8 cellular contexts compared by ENCODE assay signal in the genomic region with DNA sequence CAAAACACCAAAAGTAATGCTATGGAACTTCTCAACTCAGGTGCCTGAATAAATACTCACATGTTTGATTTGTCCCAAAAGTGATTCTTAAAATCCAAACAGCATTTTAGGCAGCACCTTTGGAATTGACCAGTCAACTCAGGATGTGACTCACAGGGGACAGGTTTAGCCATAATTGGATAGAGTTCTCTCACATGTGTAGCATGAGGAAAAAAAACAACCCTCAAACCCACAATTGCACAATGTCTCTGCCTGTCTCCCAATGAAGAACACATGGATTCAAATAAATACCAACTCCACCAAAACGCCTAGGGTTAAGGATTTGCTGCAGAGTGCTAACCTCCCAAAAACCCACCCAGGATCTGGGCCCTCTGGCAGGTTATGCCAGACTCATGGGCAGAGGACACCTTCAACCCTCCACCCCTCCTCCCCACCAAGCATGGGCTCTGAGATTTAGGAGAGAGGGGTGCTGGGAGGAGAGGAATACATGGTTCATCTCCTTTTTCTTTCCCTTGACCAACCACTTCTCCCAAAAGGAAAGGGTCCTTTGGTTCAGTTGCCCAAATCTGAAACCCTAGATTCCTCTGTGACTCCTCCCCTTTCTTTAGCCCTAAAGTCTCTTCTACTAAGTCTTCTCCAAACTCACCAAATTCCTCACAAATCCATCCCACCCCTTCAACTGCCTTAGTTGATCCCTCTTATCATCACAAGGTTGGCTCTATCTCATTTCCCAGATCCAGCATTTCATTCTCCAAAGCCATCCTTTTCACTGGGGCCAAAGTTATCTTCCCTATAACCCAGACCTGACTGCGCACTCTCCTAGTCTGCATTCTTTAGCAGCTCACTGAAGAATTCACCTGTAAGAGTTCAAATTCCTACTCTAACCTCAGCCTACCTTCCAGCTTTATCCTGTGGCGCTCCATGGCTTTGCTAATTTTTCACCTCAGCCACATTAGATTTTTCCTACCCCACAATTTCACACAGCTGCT. TPM values are rescaled to one million over a fixed set of nuclear protein-coding genes. Genes with fewer than 3 reads are reported as not detected.
DNase-seq lines count a peak whose midpoint lies in the region; TF ChIP-seq lines count a peak whose summit lies in the region.

No MANE protein-coding gene starts in this region.

- DNase-seq in GM03348 (ENCODE audit: low spot score) (peak; percentile 83), NB4 (ENCODE audit: low read depth) (peak; percentile 80), dermis microvascular lymphatic vessel endothelial cell (ENCODE audit: low read depth in 2 of 2) (peak; percentile 66 to 78), renal cortical epithelial cell (ENCODE audit: low read depth) (peak; percentile 94), NCI-H748 treated with DMSO at 0.1 percent for 48 hours (lab: John Stamatoyannopoulos, UW) (no peak), Ammon's horn (ENCODE audit: low spot score) (no peak), islet precursor cell (no peak), T-helper 9 cell (no peak)

- H3K4me3 ChIP-seq in NB4 (ENCODE audit: low read depth, low read length) = no peak overlapping the region

- no peak for TF ChIP-seq CTCF in NB4 (IDR thresholded peaks at IDR 0.05; ENCODE audit: low read depth, low read length)

- no peak for TF ChIP-seq POLR2A in NB4 (IDR thresholded peaks at IDR 0.05; ENCODE audit: extremely low read depth, insufficient read length)

RNA-seq across cellular contexts. Expression of a gene that starts 7.7 kb away (rescaled TPM):
- total RNA-seq in dermis microvascular lymphatic vessel endothelial cell (84.0 and 96.6 TPM in 2 replicates), renal cortical epithelial cell (87.2 and 139 TPM in 2 replicates)

Comparison
In these comparisons a context has a peak if more than half of its experiments do, and no peak if none do; other contexts are left out.
1. DNase-seq: peak in GM03348 (single experiment), NB4 (single experiment), dermis microvascular lymphatic vessel endothelial cell (2 of 2) and renal cortical epithelial cell (single experiment); none in NCI-H748 treated with DMSO at 0.1 percent for 48 hours (single experiment), Ammon's horn (single experiment), islet precursor cell (single experiment) and T-helper 9 cell (single experiment).